8 cellular contexts compared by ENCODE assay signal in genomic region chr9:93577940-93578682, GRCh38.
DNase-seq lines count a peak whose midpoint lies in the region; ATAC-seq and TF ChIP-seq lines count a peak whose summit lies in the region.

No MANE protein-coding gene starts in this region.

- peak overlapping the region in 1 of 2 donors; percentile 82 for H3K9ac ChIP-seq in mucosa of rectum (ENCODE audit: low read depth in 1 of 2, low read length in 2 of 2)

- ATAC-seq in GM19397 (IDR thresholded peaks at IDR 0.05; ENCODE audit: unreplicated experiment) = no peak
- ATAC-seq in HG02852 (IDR thresholded peaks at IDR 0.05; ENCODE audit: unreplicated experiment) = no peak

- no peak overlapping the region for H3K27ac ChIP-seq in mucosa of rectum (ENCODE audit: low read depth in 2 of 2, low read length in 2 of 2)

- H3K4me3 ChIP-seq in AG09309 (ENCODE audit: control insufficient read depth, low read depth, low read length) (peak overlapping the region; percentile 61), LNCaP clone FGC (ENCODE audit: low read depth, low read length) (peak overlapping the region; percentile 70), choroid plexus epithelial cell (ENCODE audit: low read depth, low read length) (peak overlapping the region; percentile 68), mucosa of rectum (ENCODE audit: low read length in 2 of 2) (peak overlapping the region; percentile 61 to 76)

- no peak for DNase-seq in AG09309 (ENCODE audit: low read depth)
- no peak for DNase-seq in LNCaP clone FGC (ENCODE audit: low read depth)
- DNase-seq in choroid plexus epithelial cell (ENCODE audit: low read depth) = no peak
- DNase-seq in KG1 (lab: John Stamatoyannopoulos, UW) = no peak
- DNase-seq in T-helper 9 cell = no peak

- peaks cover 30 to 38% of the 10 kb centered on the region in 2 donors for H3K4me1 ChIP-seq in mucosa of rectum (ENCODE audit: control insufficient read depth in 2 of 2, insufficient read depth in 2 of 2, low read length in 2 of 2)

- no peaks in the 10 kb centered on the region for H3K27me3 ChIP-seq in mucosa of rectum (ENCODE audit: control insufficient read depth in 2 of 2, insufficient read depth in 2 of 2, low read length in 2 of 2)

- H3K36me3 ChIP-seq in mucosa of rectum (ENCODE audit: control insufficient read depth in 2 of 2, insufficient read depth in 2 of 2, low read length in 2 of 2) = no peaks in the 10 kb centered on the region

- TF ChIP-seq CTCF in AG09309 (IDR thresholded peaks at IDR 0.05; ENCODE audit: control insufficient read depth, insufficient read depth, low read depth, low read length, missing control alignments) (no peak), LNCaP clone FGC (IDR thresholded peaks at IDR 0.05; ENCODE audit: control insufficient read depth, extremely low read depth, insufficient read depth) (no peak), choroid plexus epithelial cell (conservative IDR thresholded peaks at IDR 0.05; ENCODE audit: low read depth, low read length) (no peak)

- H3K9me3 ChIP-seq in mucosa of rectum (ENCODE audit: control insufficient read depth in 2 of 2, low read length in 2 of 2) = no peaks in the 10 kb centered on the region
